Comparison of ENCODE assay signal across 10 cellular contexts in the genomic region with DNA sequence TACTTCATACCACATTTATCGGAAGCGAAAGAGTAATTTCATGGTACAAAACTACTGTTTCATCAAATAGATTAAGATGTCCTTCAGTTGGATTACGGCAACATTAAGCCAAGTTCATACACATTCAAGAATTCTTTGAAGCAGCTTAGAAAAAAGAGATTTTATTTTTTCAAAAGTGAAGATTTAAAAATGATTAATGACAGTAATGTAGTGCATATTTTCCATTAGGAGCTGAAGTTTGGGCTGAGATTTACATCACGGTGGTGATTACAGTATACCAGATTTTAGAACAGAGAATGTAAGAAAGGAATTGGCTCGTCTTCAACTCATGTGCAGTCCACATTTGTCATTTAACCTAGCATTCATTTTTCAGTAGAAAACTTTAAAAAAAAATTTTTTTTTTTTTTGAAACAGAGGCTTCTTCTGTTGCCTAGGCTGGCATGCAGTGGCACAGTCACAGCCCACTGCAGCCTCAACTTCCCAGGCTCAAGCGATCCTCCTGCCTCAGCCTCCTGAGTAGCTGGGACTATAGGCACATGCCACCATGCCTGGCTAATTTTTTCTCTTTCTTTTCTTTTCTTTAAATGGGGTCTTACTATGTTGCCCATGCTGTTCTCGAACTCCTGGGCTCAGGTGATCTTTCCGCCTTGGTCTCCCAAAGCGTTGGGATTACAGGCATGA. TPM values are rescaled to one million over a fixed set of nuclear protein-coding genes. Genes with fewer than 3 reads are reported as not detected.
DNase-seq lines count a peak whose midpoint lies in the region; ATAC-seq, FAIRE-seq and TF ChIP-seq lines count a peak whose summit lies in the region.
"Had no signal": no experiment of that assay in that cellular context is flagged by ENCODE, and none has a peak within 500 bp of the region (broad histone marks: within the 10 kb centered on the region; RNA-seq: fewer than 3 reads in every experiment).

No MANE protein-coding gene starts in this region.

- peaks cover 55% of the 10 kb centered on the region for H3K4me1 Mint-ChIP-seq in activated naive CD8-positive, alpha-beta T cell treated with anti-CD3 and anti-CD28 coated beads, Interleukin-2, amount 10 ng/mL, durations not matched to agents 7 days and 5 days

- DNase-seq in HepG2 (ENCODE audit: low spot score) (no peak), right lobe of liver (no peak), uterus (no peak), Kasumi-1 (lab: John Stamatoyannopoulos, UW) (no peak), AML-193 (lab: John Stamatoyannopoulos, UW) (no peak), COLO668 (lab: John Stamatoyannopoulos, UW; ENCODE audit: unreplicated experiment) (no peak)
- DNase-seq in activated naive CD8-positive, alpha-beta T cell treated with anti-CD3 and anti-CD28 coated beads, Interleukin-2, amount 10 ng/mL, durations not matched to agents 7 days and 5 days: no peak
- DNase-seq: foreskin keratinocyte had no signal

- H3K4me1 ChIP-seq in HepG2 (ENCODE audit: insufficient read depth, low read length): peaks cover 82% of the 10 kb centered on the region
- peaks cover 0 to 25% (median 10%) of the 10 kb centered on the region in 4 donors for H3K4me1 ChIP-seq in right lobe of liver
- peaks cover 29% of the 10 kb centered on the region for H3K4me1 ChIP-seq in iPS-18a (ENCODE audit: control insufficient read depth, low read depth, low read length)
- H3K4me1 ChIP-seq in uterus: no peaks in the 10 kb centered on the region
- H3K4me1 ChIP-seq: foreskin keratinocyte had no signal

- ATAC-seq in HepG2 (no peak), right lobe of liver (no peak)
- ATAC-seq in activated naive CD8-positive, alpha-beta T cell treated with anti-CD3 and anti-CD28 coated beads, Interleukin-2, amount 10 ng/mL, durations not matched to agents 7 days and 5 days (ENCODE audit: low read depth): no peak
- ATAC-seq: foreskin keratinocyte had no signal

- in situ Hi-C loops in HepG2 (cut with HindIII; ENCODE audit: extremely low pct_ligation_motif_present, low pct_unique_long_range_greater_than_20kb): loop anchor here (5.0 kb wide), 1 partner anchor 89 kb away; no protein-coding TSS in a partner anchor

- CTCF ChIA-PET in HepG2 (lab: Yijun Ruan, JAX; ENCODE audit: low intra/inter-chr PET ratio, low total read pairs): interaction anchor here (2.9 kb wide), 1 partner anchor 89 kb away, joined by 19 read pairs; no protein-coding TSS in a partner anchor

- TF ChIP-seq CTCF in HepG2 (CRISPR knock-in tag; IDR thresholded peaks at IDR 0.05): no peak
- TF ChIP-seq CTCF in right lobe of liver (IDR thresholded peaks at IDR 0.05): no peak
- TF ChIP-seq CTCF in uterus (IDR thresholded peaks at IDR 0.05): no peak

- peak; percentile 49 for FAIRE-seq in HepG2 (lab: Jason Lieb, UNC)

- H3K36me3 Mint-ChIP-seq in activated naive CD8-positive, alpha-beta T cell treated with anti-CD3 and anti-CD28 coated beads, Interleukin-2, amount 10 ng/mL, durations not matched to agents 7 days and 5 days: peaks cover 4% of the 10 kb centered on the region

- no peak overlapping the region for H2AFZ ChIP-seq in HepG2 (ENCODE audit: low read length)

- H3K27ac Mint-ChIP-seq in activated naive CD8-positive, alpha-beta T cell treated with anti-CD3 and anti-CD28 coated beads, Interleukin-2, amount 10 ng/mL, durations not matched to agents 7 days and 5 days: peak overlapping the region; percentile 84

- no peaks in the 10 kb centered on the region for H3K27me3 Mint-ChIP-seq in activated naive CD8-positive, alpha-beta T cell treated with anti-CD3 and anti-CD28 coated beads, Interleukin-2, amount 10 ng/mL, durations not matched to agents 7 days and 5 days

- POLR2A ChIA-PET in HepG2 (lab: Yijun Ruan, JAX): interaction anchor here (0.8 to 16.1 kb wide), 10 partner anchors 10 to 200 kb away, joined by 3 to 345 read pairs (median 8); no protein-coding TSS in a partner anchor
- POLR2A ChIA-PET in activated naive CD8-positive, alpha-beta T cell treated with anti-CD3 and anti-CD28 coated beads, Interleukin-2, amount 10 ng/mL, durations not matched to agents 7 days and 5 days (lab: Charles Lee): interaction anchor here (0.7 to 4.7 kb wide), 5 partner anchors 21 to 916 kb away, joined by 3 to 17 read pairs (median 10); no protein-coding TSS in a partner anchor

- H3K4me3 Mint-ChIP-seq in activated naive CD8-positive, alpha-beta T cell treated with anti-CD3 and anti-CD28 coated beads, Interleukin-2, amount 10 ng/mL, durations not matched to agents 7 days and 5 days: peak overlapping the region; percentile 91

- TF ChIP-seq POLR2A in HepG2 (IDR thresholded peaks at IDR 0.05; ENCODE audit: insufficient read depth in 1 of 2, low read depth in 2 of 2, low read length in 2 of 2) (no peak), right lobe of liver (IDR thresholded peaks at IDR 0.05) (no peak), uterus (IDR thresholded peaks at IDR 0.05) (no peak)

- peak overlapping the region; percentile 96 for H3K27ac ChIP-seq in HepG2 (ENCODE audit: extremely low read length, insufficient read depth, low read length)
- peak overlapping the region in 1 of 3 donors; percentile 7 for H3K27ac ChIP-seq in right lobe of liver
- H3K27ac ChIP-seq in iPS-18a (ENCODE audit: low read length): no peak overlapping the region
- peak overlapping the region; percentile 88 to 89 for H3K27ac ChIP-seq in uterus
- H3K27ac ChIP-seq: foreskin keratinocyte, neutrophil had no signal

- H3K9me3 ChIP-seq in HepG2 (ENCODE audit: low read length) (no peaks in the 10 kb centered on the region), right lobe of liver (no peaks in the 10 kb centered on the region), iPS-18a (ENCODE audit: control insufficient read depth, low read depth, low read length) (no peaks in the 10 kb centered on the region), uterus (no peaks in the 10 kb centered on the region)
- H3K9me3 ChIP-seq: neutrophil had no signal

- TF ChIP-seq EP300 in HepG2 (IDR thresholded peaks at IDR 0.05; ENCODE audit: low read depth in 2 of 2, low read length in 2 of 2) (no peak), HepG2 (CRISPR knock-in tag; IDR thresholded peaks at IDR 0.05; ENCODE audit: borderline replicate concordance) (no peak)

- H3K4me3 ChIP-seq in HepG2 (replicated peaks in 1 of 3; ENCODE audit: insufficient read depth in 1 of 3, low read depth in 2 of 3, low read length in 3 of 3): peak overlapping the region; percentile 70 to 88 (median 77)
- no peak overlapping the region for H3K4me3 ChIP-seq in right lobe of liver
- peak overlapping the region; percentile 55 for H3K4me3 ChIP-seq in iPS-18a (ENCODE audit: low read length)
- peak overlapping the region; percentile 44 to 80 for H3K4me3 ChIP-seq in uterus

- H4K20me1 ChIP-seq in HepG2 (ENCODE audit: insufficient read depth, low read length): peaks cover 9% of the 10 kb centered on the region; the same call in 1 of the 2 replicates

- H3K9me3 Mint-ChIP-seq in activated naive CD8-positive, alpha-beta T cell treated with anti-CD3 and anti-CD28 coated beads, Interleukin-2, amount 10 ng/mL, durations not matched to agents 7 days and 5 days: no peaks in the 10 kb centered on the region

- 75% methylated on average over 9 of the region's 9 CpGs for WGBS in HepG2 (ENCODE audit: low lambda C conversion rate)
- 76% methylated on average over 8 of the region's 9 CpGs for WGBS in right lobe of liver (ENCODE audit: insufficient coverage, low coverage, low lambda C conversion rate, missing lambda C conversion rate)

- no peak for TF ChIP-seq RAD21 in HepG2 (CRISPR knock-in tag; IDR thresholded peaks at IDR 0.05)

- no TSS peak for BruUV-seq in HepG2 (replicated peaks; lab: Mats Ljungman, UMichigan)

- intact Hi-C loops in HepG2 (cut with micrococcal nuclease; ENCODE audit: unreplicated experiment): loop anchor here (1.0 kb wide), 2 partner anchors 29 to 51 kb away; no protein-coding TSS in a partner anchor
- intact Hi-C loops in right lobe of liver (cut with DNase I): loop anchor here in 1 of 2 donors (5.0 kb wide), 1 partner anchor 89 kb away; no protein-coding TSS in a partner anchor
- intact Hi-C loops in uterus (cut with DNase I; ENCODE audit: low total_unique reads): no loop called here

- H3K79me2 ChIP-seq in HepG2 (ENCODE audit: insufficient read depth, low read length): peaks cover 60% of the 10 kb centered on the region

- H3K27me3 ChIP-seq in HepG2 (ENCODE audit: control insufficient read depth in 1 of 2, insufficient read depth in 2 of 2, low read length in 2 of 2): no peaks in the 10 kb centered on the region; a peak in 1 of 5 replicates
- no peaks in the 10 kb centered on the region for H3K27me3 ChIP-seq in right lobe of liver
- peaks cover 23% of the 10 kb centered on the region for H3K27me3 ChIP-seq in iPS-18a (ENCODE audit: control insufficient read depth, insufficient read depth, low read length)
- H3K27me3 ChIP-seq in uterus: no peaks in the 10 kb centered on the region
- H3K27me3 ChIP-seq: foreskin keratinocyte had no signal

- peak overlapping the region; percentile 95 for H3K4me2 ChIP-seq in HepG2 (ENCODE audit: low read depth, low read length)

- H3K9ac ChIP-seq in HepG2 (ENCODE audit: insufficient read depth, low read depth, low read length) (peak overlapping the region; percentile 97), iPS-18a (ENCODE audit: low read length) (no peak overlapping the region)

- H3K36me3 ChIP-seq in HepG2 (replicated peaks in 1 of 2; ENCODE audit: control insufficient read depth in 1 of 2, insufficient read depth in 2 of 2, low read length in 2 of 2): peaks cover 3 to 9% of the 10 kb centered on the region in 2 experiments; a peak in 3 of 5 replicates
- H3K36me3 ChIP-seq in right lobe of liver: no peaks in the 10 kb centered on the region
- no peaks in the 10 kb centered on the region for H3K36me3 ChIP-seq in iPS-18a (ENCODE audit: control insufficient read depth, low read depth, low read length)
- no peaks in the 10 kb centered on the region for H3K36me3 ChIP-seq in uterus
- H3K36me3 ChIP-seq: neutrophil had no signal

RNA-seq across cellular contexts. Expression of a gene that starts 1.9 kb away (rescaled TPM):
- total RNA-seq in HepG2 (2016; rRNA removed; fragmentation: Illumina TruSeq; extraction: Trizol) (39.0 and 39.1 TPM in 2 replicates), right lobe of liver (1 to 10 TPM; 3.2 to 7.4 (median 4.2) TPM), uterus (10 to 100 TPM in 2 of 4 donors, 1 to 10 TPM in 2; 9.5 to 32.2 (median 13.5) TPM)
- 50.4 and 51.2 TPM in 2 replicates for total RNA-seq in HepG2 (2016; cell fraction: cytosol; rRNA removed; fragmentation: Illumina TruSeq; extraction: Trizol; ENCODE audit: low read depth)
- 32.6 and 44.6 TPM in 2 replicates for total RNA-seq in HepG2 (2016; cell fraction: insoluble cytoplasmic fraction; rRNA removed; fragmentation: Illumina TruSeq; extraction: Trizol)
- 52.4 and 52.9 TPM in 2 replicates for total RNA-seq in HepG2 (2016; cell fraction: membrane; rRNA removed; fragmentation: Illumina TruSeq; extraction: Trizol)
- total RNA-seq in HepG2 (2016; cell fraction: nucleus; rRNA removed; fragmentation: Illumina TruSeq; extraction: Trizol): 33.3 and 38.2 TPM in 2 replicates
- polyA plus RNA-seq in HepG2 (2011; rRNA removed): 57.6 and 59.5 TPM in 2 replicates
- 44.7 and 49.0 TPM in 2 replicates for polyA plus RNA-seq in HepG2 (2011; cell fraction: cytosol; rRNA removed)
- 85.9 and 86.7 TPM in 2 replicates for polyA plus RNA-seq in HepG2 (2011; cell fraction: nucleus; rRNA removed)
- 53.7 and 59.9 TPM in 2 replicates for polyA plus RNA-seq in HepG2 (2012)
- 53.0 and 54.8 TPM in 2 replicates for polyA plus RNA-seq in HepG2 (2016; cell fraction: cytosol; fragmentation: Illumina TruSeq; extraction: Trizol; ENCODE audit: low read depth)
- polyA plus RNA-seq in HepG2 (2016; cell fraction: insoluble cytoplasmic fraction; fragmentation: Illumina TruSeq; extraction: Trizol; ENCODE audit: low read depth): 28.2 and 29.0 TPM in 2 replicates
- 41.5 and 42.8 TPM in 2 replicates for polyA plus RNA-seq in HepG2 (2016; cell fraction: membrane; fragmentation: Illumina TruSeq; extraction: Trizol; ENCODE audit: low read depth)
- polyA plus RNA-seq in HepG2 (2016; cell fraction: nucleus; fragmentation: Illumina TruSeq; extraction: Trizol; ENCODE audit: insufficient read depth, low read depth): 49.3 and 52.0 TPM in 2 replicates
- polyA minus RNA-seq in HepG2 (2011; rRNA and poly(A)+ RNA removed; ENCODE audit: low replicate concordance): 21.9 and 161 TPM in 2 replicates
- 57.2 and 71.5 TPM in 2 replicates for polyA minus RNA-seq in HepG2 (2011; cell fraction: cytosol; rRNA and poly(A)+ RNA removed)
- 135 and 148 TPM in 2 replicates for polyA minus RNA-seq in HepG2 (2011; cell fraction: nucleus; rRNA and poly(A)+ RNA removed)
- total RNA-seq in activated naive CD8-positive, alpha-beta T cell treated with anti-CD3 and anti-CD28 coated beads, Interleukin-2, amount 10 ng/mL, durations not matched to agents 7 days and 5 days: 10 to 100 TPM; 26.2 to 32.1 TPM

Comparison
In these comparisons a context has a peak if more than half of its experiments do, and no peak if none do; other contexts are left out.
1. H3K4me3 ChIP-seq: peak in HepG2 (3 of 3), iPS-18a (single experiment) and uterus (2 of 2); none in right lobe of liver (0 of 3).